In genomic region chr10:89350911-89351315, GRCh38 we compare ENCODE assay signal across 8 cellular contexts. TPM values are rescaled to one million over a fixed set of nuclear protein-coding genes. Genes with fewer than 3 reads are reported as not detected.
A peak's percentile ranks its signal among the peaks of the same experiment; 100 is the strongest.
DNase-seq lines count a peak whose midpoint lies in the region; ATAC-seq and TF ChIP-seq lines count a peak whose summit lies in the region.
"Not testable (repeated sequence)": the region's sequence is repeated elsewhere in the genome, so short reads cannot be mapped to it uniquely, and the experiment has no call there.

No MANE protein-coding gene starts in this region.

- peaks cover 61% of the 10 kb centered on the region for H3K4me1 Mint-ChIP-seq in Calu3 (ENCODE audit: low read depth, unreplicated experiment)
- H3K4me1 Mint-ChIP-seq in stimulated activated naive B cell treated with anti-CD40 and anti-IgM and Interleukin-4, amounts not matched to agents 10 μg/mL and 1 μg/mL and 100 μg/mL, for 72 hours, result peaks cover 30 to 53% of the 10 kb centered on the region in 2 donors

- H3K4me1 ChIP-seq in adrenal gland (replicated peaks in 1 of 2) (peaks cover 19 to 56% of the 10 kb centered on the region in 2 donors), mucosa of descending colon (ENCODE audit: low read depth) (peaks cover 39% of the 10 kb centered on the region)

- not testable (repeated sequence) for H3K4me3 Mint-ChIP-seq in Calu3 (ENCODE audit: low read depth, unreplicated experiment); stimulated activated naive B cell treated with anti-CD40 and anti-IgM and Interleukin-4, amounts not matched to agents 10 μg/mL and 1 μg/mL and 100 μg/mL, for 72 hours

- intact Hi-C loops in Calu3 (cut with micrococcal nuclease; ENCODE audit: unreplicated experiment), result loop anchor here (2.0 kb wide), 1 partner anchor 72 kb away; no protein-coding TSS in a partner anchor
- intact Hi-C loops in adrenal gland (cut with DNase I); mucosa of descending colon (cut with DNase I, micrococcal nuclease): not testable (repeated sequence)

- CTCF ChIA-PET in Calu3 (lab: Charles Lee), result not testable (repeated sequence)

- not testable (repeated sequence) for H3K27me3 Mint-ChIP-seq in Calu3 (ENCODE audit: unreplicated experiment); stimulated activated naive B cell treated with anti-CD40 and anti-IgM and Interleukin-4, amounts not matched to agents 10 μg/mL and 1 μg/mL and 100 μg/mL, for 72 hours

- peak overlapping the region; percentile 22 to 81 (median 56) for H3K27ac ChIP-seq in adrenal gland

- not testable (repeated sequence) for TF ChIP-seq POLR2A in adrenal gland (IDR thresholded peaks at IDR 0.05)

- peaks cover 20% of the 10 kb centered on the region for H3K36me3 Mint-ChIP-seq in Calu3 (ENCODE audit: insufficient read depth, unreplicated experiment)
- H3K36me3 Mint-ChIP-seq in stimulated activated naive B cell treated with anti-CD40 and anti-IgM and Interleukin-4, amounts not matched to agents 10 μg/mL and 1 μg/mL and 100 μg/mL, for 72 hours, result not testable (repeated sequence)

- not testable (repeated sequence) for H3K9me3 Mint-ChIP-seq in Calu3 (ENCODE audit: low read depth, unreplicated experiment); stimulated activated naive B cell treated with anti-CD40 and anti-IgM and Interleukin-4, amounts not matched to agents 10 μg/mL and 1 μg/mL and 100 μg/mL, for 72 hours

- H3K9me3 ChIP-seq in MG63; adrenal gland (replicated peaks in 1 of 3); mucosa of descending colon: not testable (repeated sequence)

- 50 to 67% (median 57%) methylated on average over 6 of the region's 6 CpGs for WGBS in adrenal gland, 4 donors

- BruUV-seq in Calu3 (replicated peaks; lab: Mats Ljungman, UMichigan), result not testable (repeated sequence)

- H3K36me3 ChIP-seq in MG63; adrenal gland (replicated peaks in 1 of 2); mucosa of descending colon (ENCODE audit: low read depth): not testable (repeated sequence)

- H3K27me3 ChIP-seq in MG63, adrenal gland: not testable (repeated sequence)

- peak overlapping the region; percentile 5; the same call in 1 of the 2 replicates for H3K4me3 ChIP-seq in MG63
- not testable (repeated sequence) for H3K4me3 ChIP-seq in adrenal gland; fibroblast of the aortic adventitia (ENCODE audit: low read depth, low read length); mucosa of descending colon

- peak overlapping the region; percentile 99 for H3K27ac Mint-ChIP-seq in Calu3 (ENCODE audit: unreplicated experiment)
- peak overlapping the region; percentile 62 for H3K27ac Mint-ChIP-seq in stimulated activated naive B cell treated with anti-CD40 and anti-IgM and Interleukin-4, amounts not matched to agents 10 μg/mL and 1 μg/mL and 100 μg/mL, for 72 hours

- not testable (repeated sequence) for TF ChIP-seq CTCF in Calu3 (IDR thresholded peaks at IDR 0.05; ENCODE audit: unreplicated experiment); adrenal gland (IDR thresholded peaks at IDR 0.05); fibroblast of the aortic adventitia (IDR thresholded peaks at IDR 0.05; ENCODE audit: insufficient read depth, low read length); mucosa of descending colon (IDR thresholded peaks at IDR 0.05)

- DNase-seq in Calu3; stimulated activated naive B cell treated with anti-CD40 and anti-IgM and Interleukin-4, amounts not matched to agents 10 μg/mL and 1 μg/mL and 100 μg/mL, for 72 hours: not testable (repeated sequence)
- peak; percentile 75 for DNase-seq in MG63
- peak in 2 of 7 donors; percentile 36 to 40 for DNase-seq in adrenal gland
- peak; percentile 64 for DNase-seq in fibroblast of the aortic adventitia (ENCODE audit: low read depth)
- peak in 2 of 3 donors; percentile 52 to 57 for DNase-seq in mucosa of descending colon

- peak; percentile 12 for ATAC-seq in GM19468 (IDR thresholded peaks at IDR 0.05; ENCODE audit: extremely low read depth, unreplicated experiment)
- peak; percentile 32 for ATAC-seq in HG02938 (IDR thresholded peaks at IDR 0.05; ENCODE audit: unreplicated experiment)
- ATAC-seq in mucosa of descending colon, result peak; percentile 75
- ATAC-seq in stimulated activated naive B cell treated with anti-CD40 and anti-IgM and Interleukin-4, amounts not matched to agents 10 μg/mL and 1 μg/mL and 100 μg/mL, for 72 hours (replicated peaks), result peak; percentile 19 to 30

RNA-seq across cellular contexts. Expression of gene IFIT3, which starts 23.1 kb away (rescaled TPM):
- total RNA-seq in Calu3 (2022) (45.2 and 153 TPM in 2 replicates), adrenal gland (10 to 100 TPM; 19.0 to 34.5 (median 27.5) TPM), fibroblast of the aortic adventitia (ENCODE audit: low replicate concordance) (23.1 and 88.3 TPM in 2 replicates), mucosa of descending colon (10 to 100 TPM in 2 of 3 donors, 1 to 10 TPM in 1; 5.8 to 12.7 (median 11.2) TPM)
- total RNA-seq in MG63 (2014; rRNA removed; shearing (Covaris generic); ENCODE audit: low replicate concordance), result 32.0 and 47.1 TPM in 2 replicates
- polyA plus RNA-seq in adrenal gland, result 10 to 100 TPM in 2 of 3 donors, 1 to 10 TPM in 1; 8.1 to 88.6 (median 14.9) TPM

RNA-seq across cellular contexts. Expression of gene IFIT1B, which starts 26.9 kb away (rescaled TPM):
- total RNA-seq in Calu3 (2022) (not detected in 2 replicates), adrenal gland (under 1 TPM in 2 of 8 donors, not detected in 6; 0.16 to 0.30 TPM), fibroblast of the aortic adventitia (ENCODE audit: low replicate concordance) (not detected in 2 replicates), mucosa of descending colon (not detected)
- total RNA-seq in MG63 (2014; rRNA removed; shearing (Covaris generic); ENCODE audit: low replicate concordance), result not detected in 2 replicates
- polyA plus RNA-seq in adrenal gland, result under 1 TPM in 1 of 3 donors, not detected in 2; 0.07 TPM

RNA-seq across cellular contexts. Expression of gene IFIT1, which starts 41.5 kb away (rescaled TPM):
- total RNA-seq in Calu3 (2022) (52.3 and 201 TPM in 2 replicates), adrenal gland (10 to 100 TPM; 20.9 to 76.3 (median 62.0) TPM), fibroblast of the aortic adventitia (ENCODE audit: low replicate concordance) (13.6 and 172 TPM in 2 replicates), mucosa of descending colon (10 to 100 TPM in 1 of 3 donors, 1 to 10 TPM in 2; 6.2 to 21.5 (median 8.3) TPM)
- total RNA-seq in MG63 (2014; rRNA removed; shearing (Covaris generic); ENCODE audit: low replicate concordance), result 40.8 and 44.7 TPM in 2 replicates
- polyA plus RNA-seq in adrenal gland, result 100 to 1,000 TPM in 1 of 3 donors, 10 to 100 TPM in 2; 24.8 to 168 (median 32.8) TPM

RNA-seq across cellular contexts. Expression of gene IFIT2, which starts 49.1 kb away (rescaled TPM):
- total RNA-seq in Calu3 (2022), result 40.8 and 139 TPM in 2 replicates
- total RNA-seq in MG63 (2014; rRNA removed; shearing (Covaris generic); ENCODE audit: low replicate concordance), result 14.3 and 18.7 TPM in 2 replicates
- total RNA-seq in adrenal gland, result 10 to 100 TPM in 6 of 8 donors, 1 to 10 TPM in 2; 5.5 to 18.6 (median 13.3) TPM
- polyA plus RNA-seq in adrenal gland, result 10 to 100 TPM in 1 of 3 donors, 1 to 10 TPM in 2; 4.0 to 30.0 (median 6.0) TPM
- 7.6 and 30.7 TPM in 2 replicates for total RNA-seq in fibroblast of the aortic adventitia (ENCODE audit: low replicate concordance)
- 1 to 10 TPM; 6.9 to 7.6 (median 7.5) TPM for total RNA-seq in mucosa of descending colon

Comparison
In these comparisons a context has a peak if more than half of its experiments do, and no peak if none do; other contexts are left out.
1. ATAC-seq: peak in every context shown above with its lines; median percentile 75 in mucosa of descending colon; 32 in HG02938; 24 in stimulated activated naive B cell treated with anti-CD40 and anti-IgM and Interleukin-4, amounts not matched to agents 10 μg/mL and 1 μg/mL and 100 μg/mL, for 72 hours; 12 in GM19468.